In the genomic region with DNA sequence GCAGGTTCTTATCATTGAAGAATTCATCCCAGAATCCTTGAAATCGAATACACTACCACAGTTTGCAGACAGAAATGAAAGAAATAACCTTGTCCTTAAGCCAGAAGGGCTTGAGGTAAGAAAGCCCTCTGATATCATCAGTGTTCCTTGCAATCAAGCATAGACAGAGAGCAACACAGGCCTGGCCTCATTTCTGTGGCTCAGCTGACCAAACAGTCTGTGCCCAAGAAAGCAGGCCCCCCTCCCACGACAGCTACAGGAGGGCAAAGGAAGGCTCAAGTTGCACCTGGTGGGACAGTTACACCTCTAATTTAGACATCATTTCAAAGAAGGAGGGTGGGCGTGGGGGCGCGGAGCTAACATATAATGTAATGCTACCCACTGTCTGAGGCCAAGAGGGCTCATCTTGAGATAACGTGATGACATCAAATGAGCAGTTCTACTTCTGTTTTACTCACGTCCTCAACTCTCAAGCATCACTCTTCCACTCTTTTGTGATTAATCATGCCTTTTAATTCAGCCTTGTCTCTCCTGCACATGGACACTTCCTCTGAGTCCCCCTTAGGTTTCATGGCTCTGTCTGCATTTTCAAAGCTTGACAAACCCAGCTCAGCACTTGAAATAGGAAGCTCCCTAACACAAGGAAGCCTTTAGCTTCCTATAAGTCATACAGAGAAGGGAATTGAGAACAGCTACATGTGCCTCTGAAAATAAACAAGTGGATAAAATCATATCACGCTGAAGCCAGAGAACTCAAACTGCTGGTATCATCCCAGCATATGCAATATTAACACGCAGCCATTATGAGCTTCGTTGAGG, we compare ENCODE assay signal across 1 cellular context.
TF ChIP-seq lines count a peak whose summit lies in the region.

No MANE protein-coding gene starts in this region.

TF ChIP-seq in GM12878, 131 proteins besides CTCF, POLR2A, EP300 and RAD21 (continued from another document):
- TF ChIP-seq EGR1 (IDR thresholded peaks at IDR 0.05; ENCODE audit: borderline replicate concordance in 1 of 2, low read depth in 2 of 2, low read length in 2 of 2) (no peak), SP1 (IDR thresholded peaks at IDR 0.05; ENCODE audit: low read depth, low read length) (no peak), RCOR1 (conservative IDR thresholded peaks at IDR 0.05; ENCODE audit: low read depth, low read length) (no peak)
- TF ChIP-seq, protein P1, sequence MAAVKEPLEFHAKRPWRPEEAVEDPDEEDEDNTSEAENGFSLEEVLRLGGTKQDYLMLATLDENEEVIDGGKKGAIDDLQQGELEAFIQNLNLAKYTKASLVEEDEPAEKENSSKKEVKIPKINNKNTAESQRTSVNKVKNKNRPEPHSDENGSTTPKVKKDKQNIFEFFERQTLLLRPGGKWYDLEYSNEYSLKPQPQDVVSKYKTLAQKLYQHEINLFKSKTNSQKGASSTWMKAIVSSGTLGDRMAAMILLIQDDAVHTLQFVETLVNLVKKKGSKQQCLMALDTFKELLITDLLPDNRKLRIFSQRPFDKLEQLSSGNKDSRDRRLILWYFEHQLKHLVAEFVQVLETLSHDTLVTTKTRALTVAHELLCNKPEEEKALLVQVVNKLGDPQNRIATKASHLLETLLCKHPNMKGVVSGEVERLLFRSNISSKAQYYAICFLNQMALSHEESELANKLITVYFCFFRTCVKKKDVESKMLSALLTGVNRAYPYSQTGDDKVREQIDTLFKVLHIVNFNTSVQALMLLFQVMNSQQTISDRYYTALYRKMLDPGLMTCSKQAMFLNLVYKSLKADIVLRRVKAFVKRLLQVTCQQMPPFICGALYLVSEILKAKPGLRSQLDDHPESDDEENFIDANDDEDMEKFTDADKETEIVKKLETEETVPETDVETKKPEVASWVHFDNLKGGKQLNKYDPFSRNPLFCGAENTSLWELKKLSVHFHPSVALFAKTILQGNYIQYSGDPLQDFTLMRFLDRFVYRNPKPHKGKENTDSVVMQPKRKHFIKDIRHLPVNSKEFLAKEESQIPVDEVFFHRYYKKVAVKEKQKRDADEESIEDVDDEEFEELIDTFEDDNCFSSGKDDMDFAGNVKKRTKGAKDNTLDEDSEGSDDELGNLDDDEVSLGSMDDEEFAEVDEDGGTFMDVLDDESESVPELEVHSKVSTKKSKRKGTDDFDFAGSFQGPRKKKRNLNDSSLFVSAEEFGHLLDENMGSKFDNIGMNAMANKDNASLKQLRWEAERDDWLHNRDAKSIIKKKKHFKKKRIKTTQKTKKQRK (IDR thresholded peaks at IDR 0.05; ENCODE audit: low read depth, low read length), result no peak
- TF ChIP-seq, protein P2, sequence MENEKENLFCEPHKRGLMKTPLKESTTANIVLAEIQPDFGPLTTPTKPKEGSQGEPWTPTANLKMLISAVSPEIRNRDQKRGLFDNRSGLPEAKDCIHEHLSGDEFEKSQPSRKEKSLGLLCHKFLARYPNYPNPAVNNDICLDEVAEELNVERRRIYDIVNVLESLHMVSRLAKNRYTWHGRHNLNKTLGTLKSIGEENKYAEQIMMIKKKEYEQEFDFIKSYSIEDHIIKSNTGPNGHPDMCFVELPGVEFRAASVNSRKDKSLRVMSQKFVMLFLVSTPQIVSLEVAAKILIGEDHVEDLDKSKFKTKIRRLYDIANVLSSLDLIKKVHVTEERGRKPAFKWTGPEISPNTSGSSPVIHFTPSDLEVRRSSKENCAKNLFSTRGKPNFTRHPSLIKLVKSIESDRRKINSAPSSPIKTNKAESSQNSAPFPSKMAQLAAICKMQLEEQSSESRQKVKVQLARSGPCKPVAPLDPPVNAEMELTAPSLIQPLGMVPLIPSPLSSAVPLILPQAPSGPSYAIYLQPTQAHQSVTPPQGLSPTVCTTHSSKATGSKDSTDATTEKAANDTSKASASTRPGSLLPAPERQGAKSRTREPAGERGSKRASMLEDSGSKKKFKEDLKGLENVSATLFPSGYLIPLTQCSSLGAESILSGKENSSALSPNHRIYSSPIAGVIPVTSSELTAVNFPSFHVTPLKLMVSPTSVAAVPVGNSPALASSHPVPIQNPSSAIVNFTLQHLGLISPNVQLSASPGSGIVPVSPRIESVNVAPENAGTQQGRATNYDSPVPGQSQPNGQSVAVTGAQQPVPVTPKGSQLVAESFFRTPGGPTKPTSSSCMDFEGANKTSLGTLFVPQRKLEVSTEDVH (IDR thresholded peaks at IDR 0.05; ENCODE audit: low read depth, partially characterized antibody), result no peak
